Comparison of ENCODE assay signal across 8 cellular contexts in genomic region chr20:63682384-63683139, GRCh38. TPM values are rescaled to one million over a fixed set of nuclear protein-coding genes. Genes with fewer than 3 reads are reported as not detected.
DNase-seq lines count a peak whose midpoint lies in the region; ATAC-seq, FAIRE-seq and TF ChIP-seq lines count a peak whose summit lies in the region.

No MANE protein-coding gene starts in this region.

- H3K9ac ChIP-seq in subcutaneous abdominal adipose tissue (ENCODE audit: low read length in 5 of 5) = peak overlapping the region in 2 of 5 donors; percentile 6 to 37

- FAIRE-seq in D721Med (lab: Jason Lieb, UNC) = no peak

- intact Hi-C loops in ascending aorta (cut with DNase I) = loop anchor here (1.0 to 2.0 kb wide), 2 partner anchors 24 kb away; partner anchors contain the start of genes ARFRP1 and RTEL1

- DNase-seq in HS-5 (ENCODE audit: low read depth) = peak; percentile 99
- peak; percentile 79 to 93 for DNase-seq in ascending aorta (ENCODE audit: low spot score in 2 of 2)
- peak; percentile 41 for DNase-seq in inferior parietal cortex (ENCODE audit: extremely low spot score)
- DNase-seq in putamen (ENCODE audit: low spot score) = no peak
- DNase-seq in hippocampal formation (lab: John Stamatoyannopoulos, UW) = no peak
- no peak for DNase-seq in D721Med (ENCODE audit: insufficient read length, low spot score)

- H3K27me3 ChIP-seq in ascending aorta (no peaks in the 10 kb centered on the region), subcutaneous abdominal adipose tissue (ENCODE audit: control insufficient read depth in 5 of 5, insufficient read depth in 4 of 5, low read length in 5 of 5) (no peaks in the 10 kb centered on the region)

- ATAC-seq in GM18907 (IDR thresholded peaks at IDR 0.05; ENCODE audit: unreplicated experiment) = no peak

- H3K36me3 ChIP-seq in ascending aorta (peaks cover 7 to 27% of the 10 kb centered on the region in 2 donors), subcutaneous abdominal adipose tissue (ENCODE audit: control insufficient read depth in 5 of 5, insufficient read depth in 5 of 5, low read length in 5 of 5) (peaks cover 0 to 31% (median 19%) of the 10 kb centered on the region in 5 donors)

- H3K9me3 ChIP-seq in ascending aorta (no peaks in the 10 kb centered on the region), subcutaneous abdominal adipose tissue (ENCODE audit: control insufficient read depth in 5 of 5, low read length in 5 of 5) (no peaks in the 10 kb centered on the region)

- H3K4me1 ChIP-seq in ascending aorta (peaks cover 11 to 31% of the 10 kb centered on the region in 2 donors), subcutaneous abdominal adipose tissue (ENCODE audit: control insufficient read depth in 5 of 5, insufficient read depth in 5 of 5, low read length in 5 of 5) (peaks cover 19 to 46% (median 41%) of the 10 kb centered on the region in 5 donors)

- peak overlapping the region in 1 of 2 donors; percentile 29 for H3K4me3 ChIP-seq in ascending aorta
- H3K4me3 ChIP-seq in subcutaneous abdominal adipose tissue (ENCODE audit: low read depth in 1 of 5, low read length in 5 of 5) = peak overlapping the region in 1 of 5 donors; percentile 24

- TF ChIP-seq CTCF in ascending aorta (IDR thresholded peaks at IDR 0.05) (no peak), D721Med (IDR thresholded peaks at IDR 0.05; ENCODE audit: insufficient read depth, missing control alignments) (no peak)

- H3K27ac ChIP-seq in ascending aorta (peak overlapping the region; percentile 90 to 98), subcutaneous abdominal adipose tissue (ENCODE audit: low read depth, low read length) (peak overlapping the region; percentile 62)

RNA-seq across cellular contexts. Expression of gene TNFRSF6B, which starts 13.9 kb away (rescaled TPM):
- total RNA-seq in ascending aorta = 119 TPM

RNA-seq across cellular contexts. Expression of gene RTEL1, which starts 24.4 kb away (rescaled TPM):
- 80.6 TPM for total RNA-seq in ascending aorta

RNA-seq across cellular contexts. Expression of gene ARFRP1, which starts 25.2 kb away (rescaled TPM):
- 50.8 TPM for total RNA-seq in ascending aorta

RNA-seq across cellular contexts. Expression of gene ZGPAT, which starts 25.3 kb away (rescaled TPM):
- 42.4 TPM for total RNA-seq in ascending aorta

RNA-seq across cellular contexts. Expression of gene STMN3, which starts 29.3 kb away (rescaled TPM):
- total RNA-seq in ascending aorta = 37.0 TPM

Comparison
In these comparisons a context has a peak if more than half of its experiments do, and no peak if none do; other contexts are left out.
1. DNase-seq: peak in HS-5 (single experiment), ascending aorta (2 of 2) and inferior parietal cortex (single experiment); none in putamen (single experiment), hippocampal formation (0 of 2) and D721Med (single experiment).